Comparison of ENCODE assay signal across 8 cellular contexts in genomic region chr17:11935734-11936406, GRCh38.
DNase-seq lines count a peak whose midpoint lies in the region; ATAC-seq, FAIRE-seq and TF ChIP-seq lines count a peak whose summit lies in the region.

No MANE protein-coding gene starts in this region.

- no peaks in the 10 kb centered on the region; the same call in 1 of the 2 replicates for H3K9me3 Mint-ChIP-seq in HFFc6

- no peak overlapping the region for H3K27ac Mint-ChIP-seq in HFFc6

- POLR2A ChIA-PET in RWPE1 (lab: Yijun Ruan, JAX; ENCODE audit: low non-redundant PET): no interaction called here

- H3K36me3 Mint-ChIP-seq in HFFc6 (ENCODE audit: low read depth): no peaks in the 10 kb centered on the region

- H3K4me1 Mint-ChIP-seq in HFFc6 (ENCODE audit: low read depth): no peaks in the 10 kb centered on the region

- no peak overlapping the region for H3K4me3 Mint-ChIP-seq in HFFc6

- ATAC-seq in esophagus mucosa: peak; percentile 23

- CTCF ChIA-PET in RWPE1 (lab: Yijun Ruan, JAX): interaction anchor here (0.5 to 1.3 kb wide), 23 partner anchors 8 to 1282 kb away, joined by 3 to 9 read pairs (median 4); no protein-coding TSS in a partner anchor

- H3K27me3 Mint-ChIP-seq in HFFc6 (ENCODE audit: insufficient read depth): peaks cover 14% of the 10 kb centered on the region

- no peak for FAIRE-seq in D721Med (lab: Jason Lieb, UNC)
- no peak for FAIRE-seq in GM12892 (lab: Jason Lieb, UNC)

- TF ChIP-seq CTCF in D721Med (IDR thresholded peaks at IDR 0.05; ENCODE audit: insufficient read depth, missing control alignments): peak; percentile 80
- TF ChIP-seq CTCF in HFFc6 (IDR thresholded peaks at IDR 0.05): peak; percentile 94
- TF ChIP-seq CTCF in RWPE1 (conservative IDR thresholded peaks at IDR 0.05; ENCODE audit: low read depth): peak; percentile 96

- DNase-seq in D721Med (ENCODE audit: insufficient read length, low spot score) (no peak), HFFc6 (peak; percentile 28), RWPE1 (ENCODE audit: low spot score) (peak; percentile 40), occipital lobe (lab: John Stamatoyannopoulos, UW) (peak; percentile 26), GM12892 (ENCODE audit: insufficient read length) (no peak), T-helper 9 cell (no peak), DMS153 treated with DMSO at 0.1 percent for 48 hours (lab: John Stamatoyannopoulos, UW; ENCODE audit: unreplicated experiment) (no peak)

- no peak overlapping the region for H3K27ac ChIP-seq in RWPE1

- no peak for TF ChIP-seq POLR2A in GM12892 (IDR thresholded peaks at IDR 0.05; ENCODE audit: low read depth, low read length)

Comparison
In these comparisons a context has a peak if more than half of its experiments do, and no peak if none do; other contexts are left out.
1. DNase-seq: peak in HFFc6 (single experiment), RWPE1 (single experiment) and occipital lobe (single experiment); none in D721Med (single experiment), GM12892 (single experiment), T-helper 9 cell (single experiment) and DMS153 treated with DMSO at 0.1 percent for 48 hours (single experiment).
2. Peak in every context shown above with its lines, with median percentiles within 50 percentile points of each other: CTCF ChIP-seq.